1 cellular context compared by ENCODE assay signal in genomic region chr19:51123381-51124186, GRCh38.
TF ChIP-seq lines count a peak whose summit lies in the region.

No MANE protein-coding gene starts in this region.

TF ChIP-seq in SK-N-SH treated with all-trans-retinoic acid at 6 μM for 48 hours, 23 proteins besides CTCF, POLR2A, EP300 and RAD21:
- TF ChIP-seq, protein P1, sequence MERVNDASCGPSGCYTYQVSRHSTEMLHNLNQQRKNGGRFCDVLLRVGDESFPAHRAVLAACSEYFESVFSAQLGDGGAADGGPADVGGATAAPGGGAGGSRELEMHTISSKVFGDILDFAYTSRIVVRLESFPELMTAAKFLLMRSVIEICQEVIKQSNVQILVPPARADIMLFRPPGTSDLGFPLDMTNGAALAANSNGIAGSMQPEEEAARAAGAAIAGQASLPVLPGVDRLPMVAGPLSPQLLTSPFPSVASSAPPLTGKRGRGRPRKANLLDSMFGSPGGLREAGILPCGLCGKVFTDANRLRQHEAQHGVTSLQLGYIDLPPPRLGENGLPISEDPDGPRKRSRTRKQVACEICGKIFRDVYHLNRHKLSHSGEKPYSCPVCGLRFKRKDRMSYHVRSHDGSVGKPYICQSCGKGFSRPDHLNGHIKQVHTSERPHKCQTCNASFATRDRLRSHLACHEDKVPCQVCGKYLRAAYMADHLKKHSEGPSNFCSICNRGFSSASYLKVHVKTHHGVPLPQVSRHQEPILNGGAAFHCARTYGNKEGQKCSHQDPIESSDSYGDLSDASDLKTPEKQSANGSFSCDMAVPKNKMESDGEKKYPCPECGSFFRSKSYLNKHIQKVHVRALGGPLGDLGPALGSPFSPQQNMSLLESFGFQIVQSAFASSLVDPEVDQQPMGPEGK (CRISPR knock-in tag; IDR thresholded peaks at IDR 0.05; ENCODE audit: borderline replicate concordance), result no peak
- TF ChIP-seq ZC3H10 (CRISPR knock-in tag; IDR thresholded peaks at IDR 0.05) (no peak), PPARA (CRISPR knock-in tag; IDR thresholded peaks at IDR 0.05; ENCODE audit: borderline replicate concordance) (no peak)
TF ChIP-seq in SK-N-SH treated with all-trans-retinoic acid at 6 μM for 48 hours: peak in this region for 0.
